Comparison of ENCODE assay signal across 8 cellular contexts in genomic region chr7:41942468-41943097, GRCh38.
DNase-seq lines count a peak whose midpoint lies in the region; ATAC-seq lines count a peak whose summit lies in the region.

No MANE protein-coding gene starts in this region.

- no peaks in the 10 kb centered on the region for H3K27me3 ChIP-seq in CD4-positive, alpha-beta memory T cell (ENCODE audit: insufficient read depth, low read length)

- H3K9me3 Mint-ChIP-seq in activated T-cell treated with anti-CD3 and anti-CD28 coated beads, Interleukin-2, amount 50 U/mL, for 4 hours: no peaks in the 10 kb centered on the region
- no peaks in the 10 kb centered on the region for H3K9me3 Mint-ChIP-seq in stimulated activated naive B cell treated with anti-CD40 and anti-IgM and Interleukin-4, amounts not matched to agents 10 μg/mL and 1 μg/mL and 100 μg/mL, for 72 hours
- no peaks in the 10 kb centered on the region for H3K9me3 Mint-ChIP-seq in CD4-positive, alpha-beta memory T cell

- H3K27ac Mint-ChIP-seq in stimulated activated naive B cell treated with anti-CD40 and anti-IgM and Interleukin-4, amounts not matched to agents 10 μg/mL and 1 μg/mL and 100 μg/mL, for 72 hours: peak overlapping the region; percentile 68
- no peak overlapping the region for H3K27ac Mint-ChIP-seq in CD4-positive, alpha-beta memory T cell

- peaks cover 41% of the 10 kb centered on the region for H3K27me3 Mint-ChIP-seq in activated T-cell treated with anti-CD3 and anti-CD28 coated beads, Interleukin-2, amount 50 U/mL, for 4 hours (ENCODE audit: low read depth)
- peaks cover 11 to 23% of the 10 kb centered on the region in 2 donors for H3K27me3 Mint-ChIP-seq in stimulated activated naive B cell treated with anti-CD40 and anti-IgM and Interleukin-4, amounts not matched to agents 10 μg/mL and 1 μg/mL and 100 μg/mL, for 72 hours
- peaks cover 14 to 18% of the 10 kb centered on the region in 2 donors for H3K27me3 Mint-ChIP-seq in CD4-positive, alpha-beta memory T cell

- no peaks in the 10 kb centered on the region for H3K9me3 ChIP-seq in CD4-positive, alpha-beta memory T cell (ENCODE audit: control insufficient read depth in 1 of 2, low read length in 2 of 2)

- H3K4me1 ChIP-seq in CD4-positive, alpha-beta memory T cell (ENCODE audit: insufficient read depth, low read length): no peaks in the 10 kb centered on the region

- intact Hi-C loops in head of caudate nucleus (cut with DNase I): loop anchor here (10.0 kb wide), 1 partner anchor 902 kb away; no protein-coding TSS in a partner anchor
- intact Hi-C loops in CD4-positive, alpha-beta memory T cell (cut with micrococcal nuclease): loop anchor here (1.0 to 5.0 kb wide), 3 partner anchors 1318 to 1897 kb away; no protein-coding TSS in a partner anchor

- peak; percentile 6 for ATAC-seq in activated T-cell treated with anti-CD3 and anti-CD28 coated beads, Interleukin-2, amount 50 U/mL, for 4 hours
- peak; percentile 3 to 19 for ATAC-seq in stimulated activated naive B cell treated with anti-CD40 and anti-IgM and Interleukin-4, amounts not matched to agents 10 μg/mL and 1 μg/mL and 100 μg/mL, for 72 hours (replicated peaks)

- peaks cover 4% of the 10 kb centered on the region for H3K4me1 Mint-ChIP-seq in activated T-cell treated with anti-CD3 and anti-CD28 coated beads, Interleukin-2, amount 50 U/mL, for 4 hours (ENCODE audit: low read depth)
- H3K4me1 Mint-ChIP-seq in stimulated activated naive B cell treated with anti-CD40 and anti-IgM and Interleukin-4, amounts not matched to agents 10 μg/mL and 1 μg/mL and 100 μg/mL, for 72 hours: peaks cover 20 to 37% of the 10 kb centered on the region in 2 donors
- peaks cover 6 to 17% (median 13%) of the 10 kb centered on the region in 4 donors for H3K4me1 Mint-ChIP-seq in CD4-positive, alpha-beta memory T cell

- H3K36me3 Mint-ChIP-seq in activated T-cell treated with anti-CD3 and anti-CD28 coated beads, Interleukin-2, amount 50 U/mL, for 4 hours (ENCODE audit: insufficient read depth): no peaks in the 10 kb centered on the region
- H3K36me3 Mint-ChIP-seq in stimulated activated naive B cell treated with anti-CD40 and anti-IgM and Interleukin-4, amounts not matched to agents 10 μg/mL and 1 μg/mL and 100 μg/mL, for 72 hours: no peaks in the 10 kb centered on the region
- H3K36me3 Mint-ChIP-seq in CD4-positive, alpha-beta memory T cell: no peaks in the 10 kb centered on the region

- DNase-seq in activated T-cell treated with anti-CD3 and anti-CD28 coated beads, Interleukin-2, amount 50 U/mL, for 4 hours: no peak
- no peak for DNase-seq in activated T-cell treated with anti-CD3 and anti-CD28 coated beads, Interleukin-2, amount 50 U/mL, for 1 hour
- DNase-seq in NCI-H460 (ENCODE audit: extremely low read depth, low read depth): peak; percentile 1
- peak in 26 of 42 donors; percentile 17 to 70 (median 36) for DNase-seq in head of caudate nucleus
- no peak for DNase-seq in stimulated activated naive B cell treated with anti-CD40 and anti-IgM and Interleukin-4, amounts not matched to agents 10 μg/mL and 1 μg/mL and 100 μg/mL, for 72 hours
- DNase-seq in CD4-positive, alpha-beta memory T cell: no peak
- DNase-seq in NOMO-1 (lab: John Stamatoyannopoulos, UW; ENCODE audit: unreplicated experiment in 2 of 2): no peak
- DNase-seq in NCI-H524 treated with DMSO at 0.1 percent for 48 hours (lab: John Stamatoyannopoulos, UW): no peak

- CTCF ChIA-PET in CD4-positive, alpha-beta memory T cell (lab: Charles Lee; ENCODE audit: partially characterized antibody): interaction anchor here (0.8 to 2.6 kb wide), 13 partner anchors 9 to 1896 kb away, joined by 3 to 30 read pairs (median 4); no protein-coding TSS in a partner anchor

- no peaks in the 10 kb centered on the region for H3K36me3 ChIP-seq in CD4-positive, alpha-beta memory T cell (ENCODE audit: insufficient read depth, low read length)

- no peak overlapping the region for H3K4me3 ChIP-seq in CD4-positive, alpha-beta memory T cell (ENCODE audit: low read length in 2 of 2)

- no peak overlapping the region for H3K4me3 Mint-ChIP-seq in activated T-cell treated with anti-CD3 and anti-CD28 coated beads, Interleukin-2, amount 50 U/mL, for 4 hours
- peak overlapping the region; percentile 58 to 76 for H3K4me3 Mint-ChIP-seq in stimulated activated naive B cell treated with anti-CD40 and anti-IgM and Interleukin-4, amounts not matched to agents 10 μg/mL and 1 μg/mL and 100 μg/mL, for 72 hours
- peak overlapping the region in 2 of 8 donors; percentile 0 to 64 for H3K4me3 Mint-ChIP-seq in CD4-positive, alpha-beta memory T cell

- H3K27ac ChIP-seq in CD4-positive, alpha-beta memory T cell (ENCODE audit: low read depth, low read length): no peak overlapping the region

- POLR2A ChIA-PET in CD4-positive, alpha-beta memory T cell (lab: Charles Lee; ENCODE audit: partially characterized antibody): no interaction called here

Comparison
In these comparisons a context has a peak if more than half of its experiments do, and no peak if none do; other contexts are left out.
1. DNase-seq: peak in NCI-H460 (single experiment) and head of caudate nucleus (26 of 42); none in activated T-cell treated with anti-CD3 and anti-CD28 coated beads, Interleukin-2, amount 50 U/mL, for 4 hours (single experiment), activated T-cell treated with anti-CD3 and anti-CD28 coated beads, Interleukin-2, amount 50 U/mL, for 1 hour (single experiment), stimulated activated naive B cell treated with anti-CD40 and anti-IgM and Interleukin-4, amounts not matched to agents 10 μg/mL and 1 μg/mL and 100 μg/mL, for 72 hours (single experiment), CD4-positive, alpha-beta memory T cell (0 of 5), NOMO-1 (0 of 2) and NCI-H524 treated with DMSO at 0.1 percent for 48 hours (single experiment).